29 cellular contexts compared by ENCODE assay signal in genomic region chr2:110904410-110905148, GRCh38.
A peak's percentile ranks its signal among the peaks of the same experiment; 100 is the strongest.
DNase-seq lines count a peak whose midpoint lies in the region; ATAC-seq lines count a peak whose summit lies in the region.
"Had no signal": no experiment of that assay in that cellular context is flagged by ENCODE, and none has a peak within 500 bp of the region (broad histone marks: within the 10 kb centered on the region; RNA-seq: fewer than 3 reads in every experiment).

No MANE protein-coding gene starts in this region.

- POLR2A ChIA-PET in CD4-positive, alpha-beta memory T cell (lab: Charles Lee; ENCODE audit: partially characterized antibody): no interaction called here

- H3K4me1 Mint-ChIP-seq in CD4-positive, alpha-beta memory T cell: peaks cover 0 to 5% (median 3%) of the 10 kb centered on the region in 4 donors
- no peaks in the 10 kb centered on the region for H3K4me1 Mint-ChIP-seq in T-helper 17 cell
- H3K4me1 Mint-ChIP-seq: activated B cell treated with CpG ODN at 0.5 μM for 24 hours had no signal

- H3K4me3 Mint-ChIP-seq in CD4-positive, alpha-beta memory T cell: no peak overlapping the region
- H3K4me3 Mint-ChIP-seq in T-helper 17 cell: no peak overlapping the region
- H3K4me3 Mint-ChIP-seq: activated B cell treated with CpG ODN at 0.5 μM for 24 hours; activated CD4-positive, alpha-beta memory T cell treated with anti-CD3 and anti-CD28 coated beads for 36 hours; CD4-positive, alpha-beta T cell; naive thymus-derived CD8-positive, alpha-beta T cell had no signal

- H3K9me3 ChIP-seq in CD4-positive, alpha-beta memory T cell (ENCODE audit: control insufficient read depth in 1 of 2, low read length in 2 of 2): no peaks in the 10 kb centered on the region
- no peaks in the 10 kb centered on the region for H3K9me3 ChIP-seq in T-helper 17 cell (ENCODE audit: control insufficient read depth, low read length, poor library complexity, severe bottlenecking)
- H3K9me3 ChIP-seq: A549, esophagus squamous epithelium, HAP-1, stomach, thyroid gland, vagina had no signal

- peak; percentile 10 for DNase-seq in stimulated activated CD4-positive, alpha-beta T cell treated with anti-CD3 and anti-CD28 coated beads, Interleukin-15, amount 100 ng/mL, for 24 hours
- no peak for DNase-seq in stimulated activated CD4-positive, alpha-beta T cell treated with anti-CD3 and anti-CD28 coated beads, Interleukin-2, amount 100 ng/mL, for 24 hours
- DNase-seq in SW480 (ENCODE audit: low spot score) (peak; percentile 11), iPS-NIHi7 (ENCODE audit: extremely low spot score) (peak; percentile 30), NCI-H1092 (lab: John Stamatoyannopoulos, UW) (no peak), T-helper 17 cell (no peak)
- DNase-seq in CD4-positive, alpha-beta memory T cell: no peak
- DNase-seq: activated B cell treated with CpG ODN at 0.5 μM for 24 hours; activated CD4-positive, alpha-beta memory T cell treated with anti-CD3 and anti-CD28 coated beads for 36 hours; activated naive CD4-positive, alpha-beta T cell treated with anti-CD3 and anti-CD28 coated beads, Interleukin-2, amount 50 U/mL, for 16 hours; brain microvascular endothelial cell; CD4-positive, alpha-beta T cell; dorsolateral prefrontal cortex; esophagus squamous epithelium; foreskin keratinocyte; naive thymus-derived CD8-positive, alpha-beta T cell; NCI-H1417 treated with DMSO at 0.1 percent for 48 hours; NCI-H2081 treated with DMSO at 0.1 percent for 48 hours; NCI-H226; NCI-H748 treated with DMSO at 0.1 percent for 48 hours; stomach; SW 1271; T1000; thyroid gland had no signal

- H3K27ac Mint-ChIP-seq in CD4-positive, alpha-beta memory T cell: no peak overlapping the region
- no peak overlapping the region for H3K27ac Mint-ChIP-seq in T-helper 17 cell
- H3K27ac Mint-ChIP-seq: activated B cell treated with CpG ODN at 0.5 μM for 24 hours; activated CD4-positive, alpha-beta memory T cell treated with anti-CD3 and anti-CD28 coated beads for 36 hours; activated T-helper 2 cell treated with anti-CD3 and anti-CD28 coated beads, Interferon-gamma antibody, Interleukin-2, Interleukin-4, amounts not matched to agents 10 μg/mL and 5 μg/mL and 100 μg/mL, durations not matched to agents 14 hours and 24 hours and 36 hours; CD4-positive, alpha-beta T cell; naive thymus-derived CD8-positive, alpha-beta T cell had no signal

- H3K27ac ChIP-seq in CD4-positive, alpha-beta memory T cell (ENCODE audit: low read depth, low read length): no peak overlapping the region
- H3K27ac ChIP-seq: A549, brain microvascular endothelial cell, dorsolateral prefrontal cortex, esophagus squamous epithelium, foreskin keratinocyte, stomach, thyroid gland, vagina had no signal

- CTCF ChIA-PET in CD4-positive, alpha-beta memory T cell (lab: Charles Lee; ENCODE audit: partially characterized antibody): no interaction called here

- ATAC-seq in T-helper 17 cell (no peak), GM21723 (IDR thresholded peaks at IDR 0.05; ENCODE audit: unreplicated experiment) (no peak)
- ATAC-seq: A549; foreskin keratinocyte; naive thymus-derived CD8-positive, alpha-beta T cell had no signal

- no peaks in the 10 kb centered on the region for H3K36me3 Mint-ChIP-seq in CD4-positive, alpha-beta memory T cell
- peaks cover 2% of the 10 kb centered on the region for H3K36me3 Mint-ChIP-seq in T-helper 17 cell (ENCODE audit: low read depth)
- H3K36me3 Mint-ChIP-seq: activated CD4-positive, alpha-beta memory T cell treated with anti-CD3 and anti-CD28 coated beads for 36 hours; naive thymus-derived CD8-positive, alpha-beta T cell had no signal

- no peaks in the 10 kb centered on the region for H3K36me3 ChIP-seq in CD4-positive, alpha-beta memory T cell (ENCODE audit: insufficient read depth, low read length)
- H3K36me3 ChIP-seq: brain microvascular endothelial cell, esophagus squamous epithelium, HAP-1, stomach, thyroid gland, vagina had no signal

- peaks cover 0 to 3% of the 10 kb centered on the region in 2 donors for H3K27me3 Mint-ChIP-seq in CD4-positive, alpha-beta memory T cell
- peaks cover 16% of the 10 kb centered on the region for H3K27me3 Mint-ChIP-seq in T-helper 17 cell
- H3K27me3 Mint-ChIP-seq: activated B cell treated with CpG ODN at 0.5 μM for 24 hours; CD4-positive, alpha-beta T cell; naive thymus-derived CD8-positive, alpha-beta T cell had no signal

- no peaks in the 10 kb centered on the region for H3K27me3 ChIP-seq in CD4-positive, alpha-beta memory T cell (ENCODE audit: insufficient read depth, low read length)
- H3K27me3 ChIP-seq: stomach, thyroid gland, vagina had no signal

- no peaks in the 10 kb centered on the region for H3K9me3 Mint-ChIP-seq in CD4-positive, alpha-beta memory T cell
- H3K9me3 Mint-ChIP-seq: activated B cell treated with CpG ODN at 0.5 μM for 24 hours; activated CD4-positive, alpha-beta memory T cell treated with anti-CD3 and anti-CD28 coated beads for 36 hours; activated T-helper 2 cell treated with anti-CD3 and anti-CD28 coated beads, Interferon-gamma antibody, Interleukin-2, Interleukin-4, amounts not matched to agents 10 μg/mL and 5 μg/mL and 100 μg/mL, durations not matched to agents 14 hours and 24 hours and 36 hours; CD4-positive, alpha-beta T cell had no signal

- intact Hi-C loops in CD4-positive, alpha-beta memory T cell (cut with micrococcal nuclease): no loop called here

- no peaks in the 10 kb centered on the region for H3K4me1 ChIP-seq in CD4-positive, alpha-beta memory T cell (ENCODE audit: insufficient read depth, low read length)
- H3K4me1 ChIP-seq: A549, esophagus squamous epithelium, foreskin keratinocyte, HAP-1, stomach, thyroid gland, vagina had no signal

- H3K4me3 ChIP-seq in CD4-positive, alpha-beta memory T cell (ENCODE audit: low read length in 2 of 2): no peak overlapping the region
- H3K4me3 ChIP-seq: A549, dorsolateral prefrontal cortex, esophagus squamous epithelium, HAP-1, stomach, thyroid gland, vagina had no signal

Comparison
In these comparisons a context has a peak if more than half of its experiments do, and no peak if none do; other contexts are left out.
1. DNase-seq: peak in stimulated activated CD4-positive, alpha-beta T cell treated with anti-CD3 and anti-CD28 coated beads, Interleukin-15, amount 100 ng/mL, for 24 hours (single experiment), SW480 (single experiment) and iPS-NIHi7 (single experiment); none in stimulated activated CD4-positive, alpha-beta T cell treated with anti-CD3 and anti-CD28 coated beads, Interleukin-2, amount 100 ng/mL, for 24 hours (0 of 2), NCI-H1092 (single experiment), CD4-positive, alpha-beta memory T cell (0 of 5) and T-helper 17 cell (0 of 3).